In the genomic region with DNA sequence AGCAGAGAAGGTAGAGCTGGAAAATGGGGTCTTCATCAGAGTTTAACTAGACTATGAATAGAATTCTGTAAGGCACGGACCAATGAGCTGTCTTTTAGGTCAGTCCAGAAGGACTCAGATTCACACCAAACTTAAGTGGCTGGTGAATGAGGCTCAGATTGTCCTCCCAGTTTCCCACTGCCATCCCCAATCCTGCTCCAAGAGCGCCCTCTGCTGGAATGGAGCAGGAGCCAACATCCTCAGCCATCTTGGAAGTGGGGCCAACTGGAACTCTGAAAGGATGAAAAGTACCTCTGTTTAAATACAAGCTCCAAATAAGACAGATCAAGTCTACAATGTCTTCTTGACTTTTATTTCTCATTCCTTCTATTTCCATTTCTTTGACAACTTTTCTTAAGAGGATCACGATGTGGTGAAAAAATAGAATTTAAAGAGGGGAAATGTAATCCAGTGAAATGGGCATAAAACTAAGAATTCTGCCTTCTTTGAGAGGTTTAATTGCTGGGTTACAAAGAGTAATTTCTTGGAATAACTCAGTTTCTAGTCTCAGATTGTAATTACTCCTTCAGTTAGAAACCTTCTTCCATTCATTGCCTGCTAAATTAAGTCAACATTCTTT, we compare ENCODE assay signal across 8 cellular contexts.
DNase-seq lines count a peak whose midpoint lies in the region; ATAC-seq, FAIRE-seq and TF ChIP-seq lines count a peak whose summit lies in the region.

No MANE protein-coding gene starts in this region.

- FAIRE-seq in urothelium cell line (lab: Jason Lieb, UNC): no peak

- no peak for TF ChIP-seq EP300 in SK-N-SH (IDR thresholded peaks at IDR 0.05; ENCODE audit: borderline replicate concordance in 1 of 2, low read depth in 1 of 2, low read length in 1 of 2)

- H3K36me3 ChIP-seq in A673 (ENCODE audit: insufficient read depth, low read length, poor library complexity, severe bottlenecking) (no peaks in the 10 kb centered on the region), SK-N-SH (replicated peaks in 1 of 2; ENCODE audit: control insufficient read depth in 1 of 2, insufficient read depth in 2 of 2, low read length in 1 of 2) (no peaks in the 10 kb centered on the region), prostate gland (no peaks in the 10 kb centered on the region)

- no peaks in the 10 kb centered on the region for H3K27me3 ChIP-seq in A673 (replicated peaks; ENCODE audit: insufficient read depth, low read depth, low read length, poor library complexity)
- H3K27me3 ChIP-seq in SK-N-SH (ENCODE audit: insufficient read depth): no peaks in the 10 kb centered on the region
- H3K27me3 ChIP-seq in prostate gland (replicated peaks; ENCODE audit: insufficient read depth): no peaks in the 10 kb centered on the region

- H3K4me3 ChIP-seq in A673 (ENCODE audit: low read depth, low read length, poor library complexity, severe bottlenecking) (no peak overlapping the region), NB4 (ENCODE audit: low read depth, low read length) (no peak overlapping the region), SK-N-SH (ENCODE audit: low read depth in 2 of 2, low read length in 1 of 2) (peak overlapping the region in 1 of 2 experiments; percentile 26; a peak in 1 of 4 replicates), prostate gland (no peak overlapping the region)

- peak; percentile 73 for ATAC-seq in GM19035 (IDR thresholded peaks at IDR 0.05; ENCODE audit: unreplicated experiment)
- peak; percentile 82 for ATAC-seq in Right ventricle myocardium inferior

- TF ChIP-seq RAD21 in SK-N-SH (IDR thresholded peaks at IDR 0.05; ENCODE audit: low read length): peak; percentile 88

- no peaks in the 10 kb centered on the region for H3K9me3 ChIP-seq in A673 (ENCODE audit: low read depth, low read length, poor library complexity, severe bottlenecking)
- H3K9me3 ChIP-seq in SK-N-SH: no peaks in the 10 kb centered on the region
- no peaks in the 10 kb centered on the region for H3K9me3 ChIP-seq in prostate gland

- TF ChIP-seq POLR2A in NB4 (IDR thresholded peaks at IDR 0.05; ENCODE audit: extremely low read depth, insufficient read length) (no peak), prostate gland (IDR thresholded peaks at IDR 0.05) (no peak)

- 11% methylated on average over 3 of the region's 3 CpGs for WGBS in SK-N-SH (ENCODE audit: low lambda C conversion rate)
- 31% methylated on average over 3 of the region's 3 CpGs for WGBS in prostate gland

- POLR2A ChIA-PET in A673 (lab: Charles Lee; ENCODE audit: low non-redundant PET): interaction anchor here (1.2 kb wide), 1 partner anchor 1209 kb away, joined by 3 read pairs; the partner anchor contains the start of gene BCL6
- POLR2A ChIA-PET in SK-N-SH (lab: Yijun Ruan, JAX): no interaction called here

- no peak overlapping the region for H2AFZ ChIP-seq in SK-N-SH (ENCODE audit: low read depth)

- H4K20me1 ChIP-seq in SK-N-SH (ENCODE audit: insufficient read depth): no peaks in the 10 kb centered on the region

- peak; percentile 97 for TF ChIP-seq CTCF in A673 (conservative IDR thresholded peaks at IDR 0.05; ENCODE audit: low read depth, low read length)
- peak; percentile 90 for TF ChIP-seq CTCF in NB4 (IDR thresholded peaks at IDR 0.05; ENCODE audit: low read depth, low read length)
- TF ChIP-seq CTCF in SK-N-SH (IDR thresholded peaks at IDR 0.05): peak; percentile 97
- peak; percentile 83 to 97 (median 94) for TF ChIP-seq CTCF in prostate gland (IDR thresholded peaks at IDR 0.05)

- peak; percentile 92 for DNase-seq in A673 (ENCODE audit: low spot score)
- DNase-seq in NB4 (ENCODE audit: low read depth): peak; percentile 75
- DNase-seq in SK-N-SH: peak; percentile 52
- peak; percentile 74 for DNase-seq in activated naive CD4-positive, alpha-beta T cell treated with anti-CD3 and anti-CD28 coated beads, Interleukin-2, amount 50 U/mL, for 16 hours
- peak; percentile 82 for DNase-seq in Right ventricle myocardium inferior (ENCODE audit: missing footprints)
- peak; percentile 76 for DNase-seq in prostate gland (ENCODE audit: low spot score)
- DNase-seq in urothelium cell line (ENCODE audit: low spot score): peak; percentile 77

- intact Hi-C loops in A673 (cut with micrococcal nuclease; ENCODE audit: unreplicated experiment) (loop anchor here (1.0 to 10.0 kb wide), 7 partner anchors 122 to 1213 kb away; no protein-coding TSS in a partner anchor), Right ventricle myocardium inferior (cut with DNase I) (loop anchor here (1.0 to 10.0 kb wide), 4 partner anchors 193 to 1216 kb away; no protein-coding TSS in a partner anchor), prostate gland (cut with DNase I) (loop anchor here (1.0 to 5.0 kb wide), 2 partner anchors 193 to 1212 kb away; no protein-coding TSS in a partner anchor)

- H3K9me2 ChIP-seq in SK-N-SH: no peaks in the 10 kb centered on the region

- no peak overlapping the region for H3K4me2 ChIP-seq in SK-N-SH

- BruUV-seq in A673 (replicated peaks; lab: Mats Ljungman, UMichigan): no TSS peak

- no peak overlapping the region for H3K9ac ChIP-seq in SK-N-SH

- peaks cover 19% of the 10 kb centered on the region for H3F3A ChIP-seq in SK-N-SH (replicated peaks; ENCODE audit: insufficient read depth)

- H3K4me1 ChIP-seq in A673 (ENCODE audit: insufficient read depth, low read length, poor library complexity, severe bottlenecking) (peaks cover 6% of the 10 kb centered on the region), SK-N-SH (ENCODE audit: control insufficient read depth in 1 of 2, insufficient read depth in 2 of 2, low read depth in 1 of 2, low read length in 1 of 2) (peaks cover 2 to 13% of the 10 kb centered on the region in 2 experiments; a peak in 3 of 4 replicates), prostate gland (replicated peaks) (no peaks in the 10 kb centered on the region)

- H3K27ac ChIP-seq in A673 (ENCODE audit: low read depth, low read length, poor library complexity, severe bottlenecking) (no peak overlapping the region), SK-N-SH (ENCODE audit: low read depth in 2 of 2, low read length in 1 of 2) (peak overlapping the region in 1 of 2 experiments; percentile 14; a peak in 1 of 4 replicates), prostate gland (no peak overlapping the region)

- H3K79me2 ChIP-seq in SK-N-SH (ENCODE audit: insufficient read depth): no peaks in the 10 kb centered on the region

- CTCF ChIA-PET in A673 (lab: Charles Lee): interaction anchor here (0.5 to 6.1 kb wide), 8 partner anchors 87 to 1636 kb away, joined by 3 to 116 read pairs (median 3); partner anchors contain the start of gene BCL6
- CTCF ChIA-PET in SK-N-SH (lab: Yijun Ruan, JAX): interaction anchor here (0.7 to 7.6 kb wide), 17 partner anchors 8 to 1219 kb away, joined by 3 to 71 read pairs (median 6); partner anchors contain the start of gene BCL6

TF ChIP-seq in SK-N-SH, 30 proteins besides CTCF, POLR2A, EP300 and RAD21:
- TF ChIP-seq FOXJ3 (CRISPR knock-in tag; IDR thresholded peaks at IDR 0.05) (no peak), YY1 (IDR thresholded peaks at IDR 0.05; ENCODE audit: low read depth) (peak; percentile 90), USF1 (IDR thresholded peaks at IDR 0.05; ENCODE audit: borderline replicate concordance, low read depth) (no peak), MAX (IDR thresholded peaks at IDR 0.05; ENCODE audit: low read depth) (peak; percentile 60; the same call in 1 of the 2 replicates), RFX5 (IDR thresholded peaks at IDR 0.05; ENCODE audit: low read length) (no peak), SMC3 (IDR thresholded peaks at IDR 0.05; ENCODE audit: low read depth, low read length) (peak; percentile 91)
